Comparison of ENCODE assay signal across 22 cellular contexts in genomic region chr10:70622981-70623844, GRCh38. TPM values are rescaled to one million over a fixed set of nuclear protein-coding genes. Genes with fewer than 3 reads are reported as not detected.
DNase-seq lines count a peak whose midpoint lies in the region; ATAC-seq and TF ChIP-seq lines count a peak whose summit lies in the region.
"Had no signal": no experiment of that assay in that cellular context is flagged by ENCODE, and none has a peak within 500 bp of the region (broad histone marks: within the 10 kb centered on the region; RNA-seq: fewer than 3 reads in every experiment).

No MANE protein-coding gene starts in this region.

- H3K36me3 ChIP-seq in GM23248 (ENCODE audit: low read depth) (no peaks in the 10 kb centered on the region; the same call in 1 of the 2 replicates), iPS-20b (ENCODE audit: insufficient read depth, low read depth, low read length) (no peaks in the 10 kb centered on the region)
- H3K36me3 ChIP-seq: suprapubic skin had no signal

- no peak overlapping the region for H3K27ac ChIP-seq in GM23248
- H3K27ac ChIP-seq in iPS-20b (ENCODE audit: low read length): peak overlapping the region; percentile 53
- no peak overlapping the region for H3K27ac ChIP-seq in coronary artery
- H3K27ac ChIP-seq: KMS-11, suprapubic skin had no signal

- H3K27me3 ChIP-seq in GM23248 (replicated peaks; ENCODE audit: insufficient read depth) (no peaks in the 10 kb centered on the region), iPS-20b (ENCODE audit: insufficient read depth, low read length) (no peaks in the 10 kb centered on the region)

- H2AFZ ChIP-seq in GM23248: no peak overlapping the region

- H3F3A ChIP-seq in GM23248 (ENCODE audit: insufficient read depth): peaks cover 7% of the 10 kb centered on the region; the same call in 1 of the 2 replicates

- TF ChIP-seq CTCF in fibroblast of pulmonary artery (IDR thresholded peaks at IDR 0.05; ENCODE audit: low read length, missing control alignments): no peak
- TF ChIP-seq CTCF in coronary artery (IDR thresholded peaks at IDR 0.05): no peak

- H4K20me1 ChIP-seq in GM23248 (ENCODE audit: insufficient read depth): no peaks in the 10 kb centered on the region

- no peaks in the 10 kb centered on the region for H3K9me3 ChIP-seq in GM23248 (ENCODE audit: low read depth)
- peaks cover 23% of the 10 kb centered on the region for H3K9me3 ChIP-seq in iPS-20b (ENCODE audit: insufficient read depth, low read depth, low read length)
- H3K9me3 ChIP-seq: suprapubic skin had no signal

- DNase-seq in GM23248 (peak; percentile 53), amniotic epithelial cell (ENCODE audit: low read depth) (peak; percentile 22), fibroblast of pulmonary artery (ENCODE audit: low read depth) (peak; percentile 36), coronary artery (ENCODE audit: low spot score) (no peak)
- DNase-seq: activated CD8-positive, alpha-beta T cell treated with anti-CD3 and anti-CD28 coated beads, Interleukin-2, amount 10 ng/mL, durations not matched to agents 7 days and 5 days; activated naive CD4-positive, alpha-beta T cell treated with Interleukin-2 at 50 U/mL for 16 hours; activated T-cell treated with anti-CD3 and anti-CD28 coated beads, Interleukin-2, amount 50 U/mL, for 1 hour; central memory CD4-positive, alpha-beta T cell; erythroblast; HCEC 1CT; immature natural killer cell; NCI-H187; NCI-H774; OCI-M1 had no signal

- in situ Hi-C loops in GM23248 (cut with MboI): no loop called here

- no peak for ATAC-seq in GM21737 (IDR thresholded peaks at IDR 0.05; ENCODE audit: unreplicated experiment)
- ATAC-seq in HG02852 (IDR thresholded peaks at IDR 0.05; ENCODE audit: unreplicated experiment): no peak
- no peak for ATAC-seq in GM19463 (IDR thresholded peaks at IDR 0.05; ENCODE audit: unreplicated experiment)
- ATAC-seq: activated CD8-positive, alpha-beta T cell treated with anti-CD3 and anti-CD28 coated beads, Interleukin-2, amount 10 ng/mL, durations not matched to agents 7 days and 5 days had no signal

- WGBS in GM23248 (ENCODE audit: low coverage in 1 of 2, low lambda C conversion rate in 2 of 2, missing lambda C conversion rate in 2 of 2), 2 experiments: 81 to 82% methylated on average over 3 of the region's 3 CpGs

- H3K9ac ChIP-seq in GM23248 (no peak overlapping the region), iPS-20b (ENCODE audit: low read depth, low read length) (peak overlapping the region; percentile 19; the same call in 1 of the 2 replicates)
- H3K9ac ChIP-seq: KMS-11 had no signal

- no peaks in the 10 kb centered on the region for H3K9me2 ChIP-seq in GM23248 (ENCODE audit: insufficient read depth)

- no peak overlapping the region for H3K4me2 ChIP-seq in GM23248 (ENCODE audit: unreplicated experiment)
- H3K4me2 ChIP-seq: KMS-11 had no signal

- H3K4me3 ChIP-seq in GM23248 (no peak overlapping the region), fibroblast of pulmonary artery (replicated peaks; ENCODE audit: low read depth, low read length) (no peak overlapping the region), iPS-20b (ENCODE audit: low read length) (peak overlapping the region; percentile 27; the same call in 1 of the 2 replicates), coronary artery (no peak overlapping the region)
- H3K4me3 ChIP-seq: suprapubic skin had no signal

- 0 out of 2 replicates have a peak, but pooled peaks cover 4% of the 10 kb centered on the region for H3K4me1 ChIP-seq in GM23248 (ENCODE audit: insufficient read depth)
- peaks cover 26% of the 10 kb centered on the region for H3K4me1 ChIP-seq in iPS-20b (ENCODE audit: insufficient read depth, low read length)
- H3K4me1 ChIP-seq: suprapubic skin had no signal

- H3K79me2 ChIP-seq in GM23248 (ENCODE audit: insufficient read depth): no peaks in the 10 kb centered on the region

RNA-seq across cellular contexts. Expression of gene PRF1, which starts 20.7 kb away (rescaled TPM):
- not detected in 2 replicates for total RNA-seq in GM23248 (2014; rRNA removed; shearing (Covaris generic))
- not detected in 2 replicates for polyA plus RNA-seq in GM23248 (2016; fragmentation: Nextera tagmentation; extraction: Ambion mirVana)
- total RNA-seq: neural crest cell had no signal
- polyA plus RNA-seq: AG04450 had no signal

RNA-seq across cellular contexts. Expression of gene ADAMTS14, which starts 49.1 kb away (rescaled TPM):
- 0.97 and 1.4 TPM in 2 replicates for total RNA-seq in GM23248 (2014; rRNA removed; shearing (Covaris generic))
- polyA plus RNA-seq in GM23248 (2016; fragmentation: Nextera tagmentation; extraction: Ambion mirVana): 0.76 and 0.91 TPM in 2 replicates
